8 cellular contexts compared by ENCODE assay signal in the genomic region with DNA sequence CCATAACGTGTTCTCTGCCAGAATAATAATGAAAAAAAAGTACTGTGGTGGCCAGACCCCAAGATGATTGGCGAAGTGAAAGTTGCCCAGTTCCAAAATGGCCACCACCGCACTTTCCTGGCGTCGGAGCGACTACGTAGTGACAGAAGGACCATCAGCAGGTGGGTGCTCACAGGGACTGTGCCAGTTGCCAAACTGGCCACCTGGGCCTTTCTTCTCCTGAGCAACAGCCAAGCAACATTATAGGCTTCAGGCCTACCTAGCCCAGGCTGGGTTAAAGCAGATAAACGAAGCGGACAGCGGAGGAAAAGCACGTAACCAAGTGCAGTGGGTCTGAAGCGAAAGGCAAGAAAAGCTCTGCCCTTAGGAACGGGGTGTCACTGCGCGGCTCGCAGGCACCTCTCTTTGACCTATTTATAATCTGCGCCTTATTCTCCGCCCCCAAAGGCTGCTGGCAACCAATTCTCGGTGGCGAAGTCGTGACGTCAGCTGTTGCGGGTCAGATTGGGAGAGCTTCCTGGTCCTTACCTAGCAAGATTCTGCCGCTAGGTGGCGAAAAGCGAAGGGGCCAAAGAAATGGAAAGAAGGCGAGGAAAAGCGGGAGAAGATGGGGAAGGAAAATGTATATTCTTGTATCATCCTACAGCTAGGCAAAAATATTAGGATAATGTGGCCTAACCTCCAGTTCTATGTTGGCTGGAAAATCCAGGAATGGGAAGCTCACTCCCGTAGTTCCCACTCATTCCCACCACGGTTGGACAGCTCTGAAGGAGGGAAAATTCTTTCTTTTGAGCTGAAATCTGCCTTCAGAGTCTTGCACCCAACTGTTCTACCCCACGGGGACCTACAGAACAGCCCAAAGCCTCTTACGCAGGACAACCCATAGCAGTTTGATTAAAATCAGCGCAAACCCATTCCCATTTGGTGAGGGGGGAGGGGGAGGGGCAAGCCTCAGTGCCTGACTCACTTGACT. TPM values are rescaled to one million over a fixed set of nuclear protein-coding genes. Genes with fewer than 3 reads are reported as not detected.
DNase-seq lines count a peak whose midpoint lies in the region; ATAC-seq and TF ChIP-seq lines count a peak whose summit lies in the region.

No MANE protein-coding gene starts in this region.

- H3K36me3 Mint-ChIP-seq in activated CD4-positive, alpha-beta T cell treated with anti-CD3 and anti-CD28 coated beads for 36 hours (ENCODE audit: low read depth) = no peaks in the 10 kb centered on the region

- H3K9me3 ChIP-seq in BE2C = no peaks in the 10 kb centered on the region
- no peaks in the 10 kb centered on the region for H3K9me3 ChIP-seq in colonic mucosa

- H3K27ac Mint-ChIP-seq in activated CD4-positive, alpha-beta T cell treated with anti-CD3 and anti-CD28 coated beads for 36 hours = peak overlapping the region; percentile 97

- TF ChIP-seq POLR2A in GM19193 (IDR thresholded peaks at IDR 0.05; ENCODE audit: extremely low read depth, insufficient read depth, insufficient read length) = peak; percentile 84

- H3K36me3 ChIP-seq in BE2C (no peaks in the 10 kb centered on the region), colonic mucosa (no peaks in the 10 kb centered on the region)

- no peaks in the 10 kb centered on the region; the same call in 1 of the 2 replicates for H3K4me1 ChIP-seq in BE2C
- H3K4me1 ChIP-seq in colonic mucosa = no peaks in the 10 kb centered on the region

- H3K4me3 Mint-ChIP-seq in activated CD4-positive, alpha-beta T cell treated with anti-CD3 and anti-CD28 coated beads for 36 hours = peak overlapping the region; percentile 80

- no peaks in the 10 kb centered on the region for H3K9me3 Mint-ChIP-seq in activated CD4-positive, alpha-beta T cell treated with anti-CD3 and anti-CD28 coated beads for 36 hours (ENCODE audit: low read depth)

- peak; percentile 95 for TF ChIP-seq CTCF in BE2C (IDR thresholded peaks at IDR 0.05; ENCODE audit: low read depth, low read length)
- peak; percentile 91 for TF ChIP-seq CTCF in colonic mucosa (IDR thresholded peaks at IDR 0.05)

- peaks cover 2% of the 10 kb centered on the region for H3K27me3 Mint-ChIP-seq in activated CD4-positive, alpha-beta T cell treated with anti-CD3 and anti-CD28 coated beads for 36 hours

- peak overlapping the region; percentile 99 for H3K27ac ChIP-seq in colonic mucosa

- POLR2A ChIA-PET in activated CD4-positive, alpha-beta T cell treated with anti-CD3 and anti-CD28 coated beads for 36 hours (lab: Charles Lee) = interaction anchor here (0.5 to 1.1 kb wide), 3 partner anchors 9 to 1812 kb away, joined by 4 to 13 read pairs (median 8); a partner anchor contains a TSS

- H3K27me3 ChIP-seq in BE2C (peaks cover 4% of the 10 kb centered on the region), colonic mucosa (no peaks in the 10 kb centered on the region)

- H3K4me1 Mint-ChIP-seq in activated CD4-positive, alpha-beta T cell treated with anti-CD3 and anti-CD28 coated beads for 36 hours = peaks cover 10% of the 10 kb centered on the region

- ATAC-seq in HG03439 (IDR thresholded peaks at IDR 0.05; ENCODE audit: unreplicated experiment) (peak; percentile 95), left colon (peak; percentile 94)
- peak; percentile 97 for ATAC-seq in activated CD4-positive, alpha-beta T cell treated with anti-CD3 and anti-CD28 coated beads for 36 hours

- H3K4me3 ChIP-seq in BE2C (ENCODE audit: low read depth, low read length) (peak overlapping the region; percentile 58), colonic mucosa (peak overlapping the region; percentile 45)

- intact Hi-C loops in activated CD4-positive, alpha-beta T cell treated with anti-CD3 and anti-CD28 coated beads for 36 hours (cut with DNase I, micrococcal nuclease) = loop anchor here (1.0 to 5.0 kb wide), 9 partner anchors 9 to 411 kb away; a partner anchor contains a TSS
- intact Hi-C loops in colonic mucosa (cut with DNase I) = no loop called here
- intact Hi-C loops in left colon (cut with DNase I, micrococcal nuclease) = no loop called here

- CTCF ChIA-PET in activated CD4-positive, alpha-beta T cell treated with anti-CD3 and anti-CD28 coated beads for 36 hours (lab: Charles Lee) = interaction anchor here (0.6 to 5.8 kb wide), 35 partner anchors 9 to 956 kb away, joined by 3 to 84 read pairs (median 4); a partner anchor contains a TSS

- H3K9ac ChIP-seq in colonic mucosa (ENCODE audit: low read depth in 2 of 2, low read length in 2 of 2) = peak overlapping the region; percentile 58 to 80

- DNase-seq in BE2C (peak; percentile 96), NCI-H510A (lab: John Stamatoyannopoulos, UW) (peak; percentile 94), colonic mucosa (peak; percentile 100), left colon (peak; percentile 99 to 100)
- peak; percentile 99 for DNase-seq in activated CD4-positive, alpha-beta T cell treated with anti-CD3 and anti-CD28 coated beads for 36 hours
- DNase-seq in stimulated activated CD4-positive, alpha-beta T cell treated with anti-CD3 and anti-CD28 coated beads, Interleukin-1b, Interleukin-23, amount 100 ng/mL, for 48 hours = peak; percentile 98

RNA-seq across cellular contexts. Expression of a gene that starts 6.9 kb away (rescaled TPM):
- polyA plus RNA-seq in BE2C (2012; ENCODE audit: insufficient read depth, insufficient read length, low read depth) = not detected
- total RNA-seq in activated CD4-positive, alpha-beta T cell treated with anti-CD3 and anti-CD28 coated beads for 36 hours = not detected
- not detected for total RNA-seq in colonic mucosa
- total RNA-seq in left colon = not detected

RNA-seq across cellular contexts. Expression of a gene that starts 17.0 kb away (rescaled TPM):
- polyA plus RNA-seq in BE2C (2012; ENCODE audit: insufficient read depth, insufficient read length, low read depth) = 13.5 TPM
- total RNA-seq in activated CD4-positive, alpha-beta T cell treated with anti-CD3 and anti-CD28 coated beads for 36 hours = 10 to 100 TPM; 25.8 to 35.9 TPM
- 10 to 100 TPM; 15.5 to 18.6 TPM for total RNA-seq in colonic mucosa
- total RNA-seq in left colon = 10 to 100 TPM; 16.7 to 21.8 TPM

RNA-seq across cellular contexts. Expression of a gene that starts 31.0 kb away (rescaled TPM):
- not detected for polyA plus RNA-seq in BE2C (2012; ENCODE audit: insufficient read depth, insufficient read length, low read depth)
- not detected for total RNA-seq in activated CD4-positive, alpha-beta T cell treated with anti-CD3 and anti-CD28 coated beads for 36 hours
- total RNA-seq in colonic mucosa (not detected), left colon (not detected)

Comparison
In these comparisons a context has a peak if more than half of its experiments do, and no peak if none do; other contexts are left out.
1. Peak in every context shown above with its lines: DNase-seq, ATAC-seq, H3K4me3 ChIP-seq and H3K27ac ChIP-seq.
2. intact Hi-C loops: an anchor here in activated CD4-positive, alpha-beta T cell treated with anti-CD3 and anti-CD28 coated beads for 36 hours (1.0 to 5.0 kb wide); none called in colonic mucosa and left colon.